Comparison of ENCODE assay signal across 23 cellular contexts in the genomic region with DNA sequence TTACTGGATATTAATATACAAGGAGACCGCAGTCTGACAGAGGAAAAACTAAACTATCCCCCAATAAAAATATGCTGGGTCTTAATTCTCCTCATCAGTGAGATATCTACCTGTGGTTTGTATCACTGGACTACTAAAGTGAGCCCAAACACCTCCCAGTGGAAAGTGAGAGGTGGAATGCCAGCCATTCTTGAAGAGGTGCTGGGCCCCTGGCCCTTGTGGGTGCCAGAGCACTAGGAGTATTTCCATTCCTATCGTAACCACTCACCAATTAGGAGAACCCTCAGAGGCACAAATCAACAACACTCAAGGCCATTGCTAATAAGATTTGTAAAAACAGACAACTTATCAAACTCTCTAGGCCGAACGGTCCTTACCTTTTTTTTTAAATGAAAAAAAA.
"Had no signal": no experiment of that assay in that cellular context is flagged by ENCODE, and none has a peak within 500 bp of the region (broad histone marks: within the 10 kb centered on the region; RNA-seq: fewer than 3 reads in every experiment).

No MANE protein-coding gene starts in this region.

- H3K9me3 Mint-ChIP-seq: natural killer cell treated with Interleukin-12 subunit alpha and Interleukin-12 subunit beta and Interleukin-15 and Interleukin-18, amount 100 ng/mL, for 72 hours; stimulated activated memory B cell treated with anti-CD40 and anti-IgM and Interleukin-4, amounts not matched to agents 10 μg/mL and 1 μg/mL and 100 μg/mL, for 72 hours; stimulated activated naive CD8-positive, alpha-beta T cell treated with anti-CD3 and anti-CD28 coated beads, Interleukin-15, amount 100 ng/mL, for 72 hours; type B pancreatic cell had no signal

- ATAC-seq: mucosa of descending colon; naive thymus-derived CD4-positive, alpha-beta T cell; natural killer cell treated with Interleukin-12 subunit alpha and Interleukin-12 subunit beta and Interleukin-15 and Interleukin-18, amount 100 ng/mL, for 72 hours; right lobe of liver; stimulated activated memory B cell treated with anti-CD40 and anti-IgM and Interleukin-4, amounts not matched to agents 10 μg/mL and 1 μg/mL and 100 μg/mL, for 72 hours; stimulated activated naive CD8-positive, alpha-beta T cell treated with anti-CD3 and anti-CD28 coated beads, Interleukin-15, amount 100 ng/mL, for 72 hours had no signal

- H3K27ac Mint-ChIP-seq: naive thymus-derived CD4-positive, alpha-beta T cell; progenitor cell of endocrine pancreas; stimulated activated naive CD8-positive, alpha-beta T cell treated with anti-CD3 and anti-CD28 coated beads, Interleukin-15, amount 100 ng/mL, for 72 hours; type B pancreatic cell had no signal

- H3K27me3 Mint-ChIP-seq: naive thymus-derived CD4-positive, alpha-beta T cell; natural killer cell treated with Interleukin-12 subunit alpha and Interleukin-12 subunit beta and Interleukin-15 and Interleukin-18, amount 100 ng/mL, for 72 hours; progenitor cell of endocrine pancreas; stimulated activated memory B cell treated with anti-CD40 and anti-IgM and Interleukin-4, amounts not matched to agents 10 μg/mL and 1 μg/mL and 100 μg/mL, for 72 hours; stimulated activated naive CD8-positive, alpha-beta T cell treated with anti-CD3 and anti-CD28 coated beads, Interleukin-15, amount 100 ng/mL, for 72 hours; type B pancreatic cell had no signal

- H3K27me3 ChIP-seq: ovary, right atrium auricular region, right lobe of liver, tibial nerve, uterus had no signal

- H3K4me1 ChIP-seq: right lobe of liver, uterus had no signal

- H3K36me3 Mint-ChIP-seq: natural killer cell treated with Interleukin-12 subunit alpha and Interleukin-12 subunit beta and Interleukin-15 and Interleukin-18, amount 100 ng/mL, for 72 hours; type B pancreatic cell had no signal

- H3K4me2 ChIP-seq: smooth muscle cell had no signal

- H3K4me3 Mint-ChIP-seq: naive thymus-derived CD4-positive, alpha-beta T cell; natural killer cell treated with Interleukin-12 subunit alpha and Interleukin-12 subunit beta and Interleukin-15 and Interleukin-18, amount 100 ng/mL, for 72 hours; stimulated activated memory B cell treated with anti-CD40 and anti-IgM and Interleukin-4, amounts not matched to agents 10 μg/mL and 1 μg/mL and 100 μg/mL, for 72 hours; stimulated activated naive CD8-positive, alpha-beta T cell treated with anti-CD3 and anti-CD28 coated beads, Interleukin-15, amount 100 ng/mL, for 72 hours; type B pancreatic cell had no signal

- H3K36me3 ChIP-seq: ovary, right atrium auricular region, right lobe of liver, tibial nerve, uterus had no signal

- H3K4me3 ChIP-seq: lung, mucosa of descending colon, ovary, right atrium auricular region, right lobe of liver, smooth muscle cell, tibial nerve, uterus had no signal

- H3K27ac ChIP-seq: ovary, right atrium auricular region, right lobe of liver, tibial nerve, uterus had no signal

- DNase-seq: hypothalamus; islet precursor cell; midbrain; mucosa of descending colon; naive thymus-derived CD4-positive, alpha-beta T cell; ovary; right lobe of liver; stimulated activated CD4-positive, alpha-beta T cell treated with anti-CD3 and anti-CD28 coated beads, Interleukin-1b, Interleukin-23, amount 100 ng/mL, for 48 hours; stimulated activated CD4-positive, alpha-beta T cell treated with anti-CD3 and anti-CD28 coated beads, Interleukin-2, amount 100 ng/mL, for 48 hours; stimulated activated CD4-positive, alpha-beta T cell treated with anti-CD3 and anti-CD28 coated beads, Interleukin-4, amount 100 ng/mL, for 4 hours; stimulated activated CD8-positive, alpha-beta memory T cell treated with anti-CD3 and anti-CD28 coated beads, Interleukin-4, amount 100 ng/mL, for 48 hours; stimulated activated naive CD4-positive, alpha-beta T cell treated with Interleukin-2 at 50 U/mL for 16 hours; stimulated activated naive CD8-positive, alpha-beta T cell treated with anti-CD3 and anti-CD28 coated beads, Interleukin-15, amount 100 ng/mL, for 72 hours; substantia nigra; uterus had no signal

- H3K9me3 ChIP-seq: mucosa of descending colon, ovary, right atrium auricular region, right lobe of liver, tibial nerve, uterus had no signal
